25 cellular contexts compared by ENCODE assay signal in genomic region chr12:125284087-125284486, GRCh38.
"Had no signal": no experiment of that assay in that cellular context is flagged by ENCODE, and none has a peak within 500 bp of the region (broad histone marks: within the 10 kb centered on the region; RNA-seq: fewer than 3 reads in every experiment).

No MANE protein-coding gene starts in this region.

- H3K9me3 ChIP-seq: stomach, suprapubic skin, testis, thoracic aorta, thyroid gland, tibial artery, tibial nerve, transverse colon, upper lobe of left lung, upper lobe of right lung, uterus, vagina had no signal

- H3K4me3 ChIP-seq: stomach, suprapubic skin, testis, thoracic aorta, thyroid gland, tibial artery, tibial nerve, transverse colon, upper lobe of left lung, upper lobe of right lung, uterus, vagina had no signal

- H3K27ac ChIP-seq: stomach, suprapubic skin, testis, thoracic aorta, thyroid gland, tibial artery, tibial nerve, transverse colon, upper lobe of left lung, upper lobe of right lung, uterus, vagina had no signal

- ATAC-seq: stimulated activated effector memory CD8-positive, alpha-beta T cell treated with anti-CD3 and anti-CD28 coated beads, Interleukin-12 subunit alpha, Interleukin-12 subunit beta, amount 100 ng/mL, for 72 hours; stimulated activated memory B cell treated with anti-CD40 and anti-IgM and Interleukin-4, amounts not matched to agents 10 μg/mL and 1 μg/mL and 100 μg/mL, for 72 hours; stimulated activated naive B cell treated with anti-CD40 and anti-IgM and Interleukin-4, amounts not matched to agents 10 μg/mL and 1 μg/mL and 100 μg/mL, for 72 hours; stimulated activated naive CD8-positive, alpha-beta T cell treated with anti-CD3 and anti-CD28 coated beads, Interleukin-15, amount 100 ng/mL, for 72 hours; stimulated activated naive CD8-positive, alpha-beta T cell treated with anti-CD3 and anti-CD28 coated beads, Interleukin-15, Interleukin-2, amounts not matched to agents 100 U/mL and 50 U/mL, for 24 hours; upper lobe of right lung had no signal

- H3K36me3 ChIP-seq: stomach, suprapubic skin, thoracic aorta, thyroid gland, tibial artery, tibial nerve, transverse colon, upper lobe of left lung, upper lobe of right lung, uterus, vagina had no signal

- H3K4me1 ChIP-seq: stomach, testis, thyroid gland, tibial artery, transverse colon, upper lobe of left lung, upper lobe of right lung, uterus, vagina had no signal

- DNase-seq: stimulated activated CD4-positive, alpha-beta T cell treated with anti-CD3 and anti-CD28 coated beads, Interleukin-2, amount 100 ng/mL, for 48 hours; stimulated activated CD4-positive, alpha-beta T cell treated with anti-CD3 and anti-CD28 coated beads, Interleukin-4, amount 100 ng/mL, for 1 hour; stimulated activated CD4-positive, alpha-beta T cell treated with anti-CD3 and anti-CD28 coated beads, Interleukin-4, amount 100 ng/mL, for 24 hours; stimulated activated CD4-positive, alpha-beta T cell treated with anti-CD3 and anti-CD28 coated beads, Interleukin-4, amount 100 ng/mL, for 4 hours; stimulated activated naive B cell treated with anti-CD40 and anti-IgM and Interleukin-4, amounts not matched to agents 10 μg/mL and 1 μg/mL and 100 μg/mL, for 72 hours; stimulated activated naive CD4-positive, alpha-beta T cell; stimulated activated naive CD4-positive, alpha-beta T cell treated with Interleukin-2 at 50 U/mL for 16 hours; stimulated activated naive CD8-positive, alpha-beta T cell treated with anti-CD3 and anti-CD28 coated beads, Interleukin-15, amount 100 ng/mL, for 72 hours; stimulated activated naive CD8-positive, alpha-beta T cell treated with anti-CD3 and anti-CD28 coated beads, Interleukin-15, Interleukin-2, amounts not matched to agents 100 U/mL and 50 U/mL, for 24 hours; stomach; substantia nigra; testis; thyroid gland; tibial artery; transverse colon; trophoblast cell; upper lobe of left lung; upper lobe of right lung; uterus had no signal

- H3K27me3 ChIP-seq: testis, thyroid gland, tibial nerve, upper lobe of left lung, uterus, vagina had no signal
